9 cellular contexts compared by ENCODE assay signal in genomic region chr20:33662172-33662571, GRCh38. TPM values are rescaled to one million over a fixed set of nuclear protein-coding genes. Genes with fewer than 3 reads are reported as not detected.
DNase-seq lines count a peak whose midpoint lies in the region; ATAC-seq and TF ChIP-seq lines count a peak whose summit lies in the region.
"Had no signal": no experiment of that assay in that cellular context is flagged by ENCODE, and none has a peak within 500 bp of the region (broad histone marks: within the 10 kb centered on the region; RNA-seq: fewer than 3 reads in every experiment).

Gene C20orf144 (plus strand): TSS chr20:33662327. CDS start chr20:33662346, 19 bp downstream.

- H3K27me3 ChIP-seq in right lobe of liver (no peaks in the 10 kb centered on the region), thymus (ENCODE audit: control insufficient read depth, insufficient read depth) (peaks cover 3% of the 10 kb centered on the region)

- H3K4me3 ChIP-seq in astrocyte of the spinal cord (ENCODE audit: low read depth, low read length) (peak within 1 kb of the TSS; percentile 69), right lobe of liver (peak within 1 kb of the TSS; percentile 61 to 87 (median 74)), thymus (ENCODE audit: low read length) (peak within 1 kb of the TSS; percentile 65)

- H3K27ac ChIP-seq in right lobe of liver (peak within 1 kb of the TSS; percentile 55 to 79 (median 59)), thymus (ENCODE audit: low read depth) (peak within 1 kb of the TSS; percentile 91)

- H3K9me3 Mint-ChIP-seq in activated CD8-positive, alpha-beta memory T cell treated with anti-CD3 and anti-CD28 coated beads, Interleukin-2, amount 10 ng/mL, durations not matched to agents 7 days and 5 days (ENCODE audit: low read depth): no peaks in the 10 kb centered on the region

- CTCF ChIA-PET in activated CD8-positive, alpha-beta memory T cell treated with anti-CD3 and anti-CD28 coated beads, Interleukin-2, amount 10 ng/mL, durations not matched to agents 7 days and 5 days (lab: Charles Lee): interaction anchor here (0.9 to 7.5 kb wide), 5 partner anchors 7 to 219 kb away, joined by 3 to 67 read pairs (median 3); partner anchors contain the start of genes CBFA2T2 and ZNF341

- intact Hi-C loops in right lobe of liver (cut with DNase I): no loop called here

- no peak for DNase-seq in activated CD8-positive, alpha-beta memory T cell treated with anti-CD3 and anti-CD28 coated beads, Interleukin-2, amount 10 ng/mL, durations not matched to agents 7 days and 5 days
- no peak for DNase-seq in activated CD8-positive, alpha-beta memory T cell treated with anti-CD3 and anti-CD28 coated beads for 24 hours
- no peak for DNase-seq in astrocyte of the spinal cord (ENCODE audit: low read depth, low spot score)
- DNase-seq in right lobe of liver: no peak
- no peak for DNase-seq in medulla oblongata (ENCODE audit: extremely low spot score)
- DNase-seq in HT-29 (ENCODE audit: low spot score): no peak
- DNase-seq: COR-L47 had no signal

- H3K4me1 Mint-ChIP-seq in activated CD8-positive, alpha-beta memory T cell treated with anti-CD3 and anti-CD28 coated beads, Interleukin-2, amount 10 ng/mL, durations not matched to agents 7 days and 5 days: peaks cover 34% of the 10 kb centered on the region

- TF ChIP-seq CTCF in astrocyte of the spinal cord (IDR thresholded peaks at IDR 0.05; ENCODE audit: low read depth, low read length) (no peak), right lobe of liver (IDR thresholded peaks at IDR 0.05) (no peak)

- peaks cover 0 to 16% (median 4%) of the 10 kb centered on the region in 4 donors for H3K4me1 ChIP-seq in right lobe of liver
- H3K4me1 ChIP-seq in thymus (ENCODE audit: control insufficient read depth, insufficient read depth, low read length): no peaks in the 10 kb centered on the region

- no peaks in the 10 kb centered on the region for H3K36me3 Mint-ChIP-seq in activated CD8-positive, alpha-beta memory T cell treated with anti-CD3 and anti-CD28 coated beads, Interleukin-2, amount 10 ng/mL, durations not matched to agents 7 days and 5 days

- no peak for ATAC-seq in activated CD8-positive, alpha-beta memory T cell treated with anti-CD3 and anti-CD28 coated beads, Interleukin-2, amount 10 ng/mL, durations not matched to agents 7 days and 5 days
- no peak for ATAC-seq in right lobe of liver
- ATAC-seq in GM18870 (IDR thresholded peaks at IDR 0.05; ENCODE audit: unreplicated experiment): no peak

- no peak for TF ChIP-seq POLR2A in right lobe of liver (IDR thresholded peaks at IDR 0.05)

- in situ Hi-C loops in astrocyte of the spinal cord (cut with HindIII; ENCODE audit: low sequenced_read_pairs): no loop called here

- H3K4me3 Mint-ChIP-seq in activated CD8-positive, alpha-beta memory T cell treated with anti-CD3 and anti-CD28 coated beads, Interleukin-2, amount 10 ng/mL, durations not matched to agents 7 days and 5 days: peak within 1 kb of the TSS; percentile 76

- no peaks in the 10 kb centered on the region for H3K27me3 Mint-ChIP-seq in activated CD8-positive, alpha-beta memory T cell treated with anti-CD3 and anti-CD28 coated beads, Interleukin-2, amount 10 ng/mL, durations not matched to agents 7 days and 5 days

- peak within 1 kb of the TSS; percentile 84 for H3K27ac Mint-ChIP-seq in activated CD8-positive, alpha-beta memory T cell treated with anti-CD3 and anti-CD28 coated beads, Interleukin-2, amount 10 ng/mL, durations not matched to agents 7 days and 5 days

- H3K36me3 ChIP-seq in right lobe of liver (peaks cover 0 to 4% (median 0%) of the 10 kb centered on the region in 4 donors), thymus (ENCODE audit: control insufficient read depth, insufficient read depth) (peaks cover 9% of the 10 kb centered on the region)

- WGBS in right lobe of liver (ENCODE audit: insufficient coverage, low coverage, low lambda C conversion rate, missing lambda C conversion rate): 89% methylated on average over 6 of the region's 10 CpGs
- 98% methylated on average over 10 of the region's 10 CpGs for WGBS in thymus

- H3K9me3 ChIP-seq in right lobe of liver (no peaks in the 10 kb centered on the region), thymus (ENCODE audit: control insufficient read depth) (no peaks in the 10 kb centered on the region)

RNA-seq across cellular contexts. Expression of gene C20orf144, which starts in this region (rescaled TPM):
- under 1 TPM; 0.30 to 0.53 TPM for total RNA-seq in activated CD8-positive, alpha-beta memory T cell treated with anti-CD3 and anti-CD28 coated beads, Interleukin-2, amount 10 ng/mL, durations not matched to agents 7 days and 5 days
- total RNA-seq in right lobe of liver: under 1 TPM in 1 of 6 experiments, not detected in 5; 0.18 TPM
- 0.23 TPM for polyA plus RNA-seq in thymus
- 0.15 TPM in 1 of 2 replicates, not detected in the other for total RNA-seq in HT-29 (2014; rRNA removed; shearing (Covaris generic))
